ENCODE assay signal across 8 cellular contexts in genomic region chrX:130086414-130087207, GRCh38. TPM values are rescaled to one million over a fixed set of nuclear protein-coding genes. Genes with fewer than 3 reads are reported as not detected.
DNase-seq lines count a peak whose midpoint lies in the region; ATAC-seq, FAIRE-seq and TF ChIP-seq lines count a peak whose summit lies in the region.

No MANE protein-coding gene starts in this region.

- H3K27me3 ChIP-seq in HL-60 (ENCODE audit: insufficient read depth, poor library complexity, severe bottlenecking), result no peaks in the 10 kb centered on the region

- H3K4me3 ChIP-seq in HL-60 (replicated peaks; ENCODE audit: insufficient read depth, low read length), result peak overlapping the region; percentile 27

- CTCF ChIA-PET in activated CD4-positive, alpha-beta T cell treated with anti-CD3 and anti-CD28 coated beads, Interleukin-2, amount 10 ng/mL, durations not matched to agents 7 days and 5 days (lab: Charles Lee), result interaction anchor here (0.6 to 2.5 kb wide), 9 partner anchors 22 to 1679 kb away, joined by 3 to 8 read pairs (median 4); no protein-coding TSS in a partner anchor

- FAIRE-seq in HTR-8/SVneo (lab: Jason Lieb, UNC), result no peak

- intact Hi-C loops in CD14-positive monocyte (cut with micrococcal nuclease), result no loop called here

- DNase-seq in CD14-positive monocyte (ENCODE audit: low spot score) (peak; percentile 68), HL-60 (ENCODE audit: low read depth in 1 of 2, low spot score in 1 of 2) (peak; percentile 79 to 95), left lobe of liver (ENCODE audit: low spot score) (no peak), HTR-8/SVneo (ENCODE audit: insufficient read length, low spot score) (no peak), caudate nucleus (lab: John Stamatoyannopoulos, UW) (no peak), ecto neural progenitor cell (ENCODE audit: low spot score) (no peak)
- peak; percentile 85 for DNase-seq in activated CD4-positive, alpha-beta T cell treated with anti-CD3 and anti-CD28 coated beads, Interleukin-2, amount 10 ng/mL, durations not matched to agents 7 days and 5 days

- TF ChIP-seq CTCF in CD14-positive monocyte (IDR thresholded peaks at IDR 0.05) (no peak), HL-60 (IDR thresholded peaks at IDR 0.05; ENCODE audit: insufficient read depth, low read length) (no peak)

- H3K36me3 Mint-ChIP-seq in CD14-positive monocyte, result peaks cover 5 to 10% of the 10 kb centered on the region in 2 donors
- peaks cover 36% of the 10 kb centered on the region for H3K36me3 Mint-ChIP-seq in activated CD4-positive, alpha-beta T cell treated with anti-CD3 and anti-CD28 coated beads, Interleukin-2, amount 10 ng/mL, durations not matched to agents 7 days and 5 days (ENCODE audit: low read depth)

- H3K9me3 Mint-ChIP-seq in CD14-positive monocyte, result peaks cover 0 to 2% (median 0%) of the 10 kb centered on the region in 7 donors
- H3K9me3 Mint-ChIP-seq in activated CD4-positive, alpha-beta T cell treated with anti-CD3 and anti-CD28 coated beads, Interleukin-2, amount 10 ng/mL, durations not matched to agents 7 days and 5 days, result no peaks in the 10 kb centered on the region

- peak; percentile 38 for ATAC-seq in GM19438 (IDR thresholded peaks at IDR 0.05; ENCODE audit: low read depth, unreplicated experiment)
- ATAC-seq in left lobe of liver, result peak; percentile 41

- peak overlapping the region; percentile 67 to 77 for H3K4me3 Mint-ChIP-seq in CD14-positive monocyte
- peak overlapping the region; percentile 78 for H3K4me3 Mint-ChIP-seq in activated CD4-positive, alpha-beta T cell treated with anti-CD3 and anti-CD28 coated beads, Interleukin-2, amount 10 ng/mL, durations not matched to agents 7 days and 5 days

- H3K4me1 Mint-ChIP-seq in CD14-positive monocyte, result peaks cover 86% of the 10 kb centered on the region
- peaks cover 73% of the 10 kb centered on the region for H3K4me1 Mint-ChIP-seq in activated CD4-positive, alpha-beta T cell treated with anti-CD3 and anti-CD28 coated beads, Interleukin-2, amount 10 ng/mL, durations not matched to agents 7 days and 5 days

- H3K27me3 Mint-ChIP-seq in CD14-positive monocyte (ENCODE audit: low read depth in 3 of 3), result peaks cover 0 to 3% (median 1%) of the 10 kb centered on the region in 3 donors
- H3K27me3 Mint-ChIP-seq in activated CD4-positive, alpha-beta T cell treated with anti-CD3 and anti-CD28 coated beads, Interleukin-2, amount 10 ng/mL, durations not matched to agents 7 days and 5 days, result no peaks in the 10 kb centered on the region

- POLR2A ChIA-PET in activated CD4-positive, alpha-beta T cell treated with anti-CD3 and anti-CD28 coated beads, Interleukin-2, amount 10 ng/mL, durations not matched to agents 7 days and 5 days (lab: Charles Lee), result interaction anchor here (0.7 kb wide), 1 partner anchor 109 kb away, joined by 3 read pairs; no protein-coding TSS in a partner anchor

- peak overlapping the region; percentile 91 for H3K27ac ChIP-seq in HL-60 (replicated peaks)
- H3K27ac ChIP-seq in caudate nucleus (ENCODE audit: low read depth, low read length), result no peak overlapping the region

- peak overlapping the region; percentile 93 to 97 (median 94) for H3K27ac Mint-ChIP-seq in CD14-positive monocyte
- H3K27ac Mint-ChIP-seq in activated CD4-positive, alpha-beta T cell treated with anti-CD3 and anti-CD28 coated beads, Interleukin-2, amount 10 ng/mL, durations not matched to agents 7 days and 5 days, result peak overlapping the region; percentile 94

RNA-seq across cellular contexts. Expression of gene ELF4, which starts 23.7 kb away (rescaled TPM):
- 10 to 100 TPM; 10.4 to 20.5 TPM for polyA plus RNA-seq in CD14-positive monocyte
- total RNA-seq in activated CD4-positive, alpha-beta T cell treated with anti-CD3 and anti-CD28 coated beads, Interleukin-2, amount 10 ng/mL, durations not matched to agents 7 days and 5 days, result 10 to 100 TPM; 46.0 to 49.5 TPM
- 1.4 TPM for total RNA-seq in left lobe of liver

Comparison
In these comparisons a context has a peak if more than half of its experiments do, and no peak if none do; other contexts are left out.
1. DNase-seq: peak in CD14-positive monocyte (single experiment), HL-60 (2 of 2) and activated CD4-positive, alpha-beta T cell treated with anti-CD3 and anti-CD28 coated beads, Interleukin-2, amount 10 ng/mL, durations not matched to agents 7 days and 5 days (single experiment); none in left lobe of liver (single experiment), HTR-8/SVneo (single experiment), caudate nucleus (0 of 61) and ecto neural progenitor cell (single experiment).
2. RNA of gene ELF4, which starts 23.7 kb away (total RNA-seq): 46.0 to 49.5 TPM in activated CD4-positive, alpha-beta T cell treated with anti-CD3 and anti-CD28 coated beads, Interleukin-2, amount 10 ng/mL, durations not matched to agents 7 days and 5 days; 1.4 TPM in left lobe of liver (single experiment); every median in the first group is over 10 times any median in the second.